Comparison of ENCODE assay signal across 25 cellular contexts in genomic region chrX:8244301-8244700, GRCh38.
"Had no signal": no experiment of that assay in that cellular context is flagged by ENCODE, and none has a peak within 500 bp of the region (broad histone marks: within the 10 kb centered on the region; RNA-seq: fewer than 3 reads in every experiment).

No MANE protein-coding gene starts in this region.

- H3K4me3 ChIP-seq: dorsolateral prefrontal cortex, esophagus muscularis mucosa, lower lobe of right lung, ovary, psoas muscle, sigmoid colon, skin epidermis, spleen, testis, tibial artery, upper lobe of left lung had no signal

- H3K27me3 ChIP-seq: esophagus muscularis mucosa, ovary, sigmoid colon, spleen, testis, tibial artery, upper lobe of left lung had no signal

- H3K27ac ChIP-seq: dorsolateral prefrontal cortex, esophagus muscularis mucosa, lower lobe of right lung, ovary, psoas muscle, sigmoid colon, skin epidermis, spleen, testis, tibial artery, upper lobe of left lung had no signal

- H3K4me1 ChIP-seq: lower lobe of right lung, psoas muscle, sigmoid colon, spleen, testis, tibial artery, upper lobe of left lung had no signal

- H3K36me3 ChIP-seq: esophagus muscularis mucosa, lower lobe of right lung, ovary, sigmoid colon, spleen, tibial artery, upper lobe of left lung had no signal

- DNase-seq: cortex of kidney; dorsolateral prefrontal cortex; effector CD4-positive, alpha-beta T cell; hypothalamus; immature natural killer cell; islet precursor cell; kidney glomerular epithelial cell; left ventricle myocardium superior; lower lobe of right lung; natural killer cell; occipital lobe; ovary; posterior cingulate gyrus; psoas muscle; right cardiac atrium; sigmoid colon; spleen; stimulated activated CD4-positive, alpha-beta T cell treated with anti-CD3 and anti-CD28 coated beads, Interleukin-4, amount 100 ng/mL, for 4 hours; stimulated activated naive CD8-positive, alpha-beta T cell treated with anti-CD3 and anti-CD28 coated beads, Interleukin-15, Interleukin-2, amounts not matched to agents 100 U/mL and 50 U/mL, for 24 hours; substantia nigra; testis; tibial artery; upper lobe of left lung had no signal

- H3K9me3 ChIP-seq: esophagus muscularis mucosa, lower lobe of right lung, ovary, psoas muscle, sigmoid colon, testis, tibial artery, upper lobe of left lung had no signal
